8 cellular contexts compared by ENCODE assay signal in the genomic region with DNA sequence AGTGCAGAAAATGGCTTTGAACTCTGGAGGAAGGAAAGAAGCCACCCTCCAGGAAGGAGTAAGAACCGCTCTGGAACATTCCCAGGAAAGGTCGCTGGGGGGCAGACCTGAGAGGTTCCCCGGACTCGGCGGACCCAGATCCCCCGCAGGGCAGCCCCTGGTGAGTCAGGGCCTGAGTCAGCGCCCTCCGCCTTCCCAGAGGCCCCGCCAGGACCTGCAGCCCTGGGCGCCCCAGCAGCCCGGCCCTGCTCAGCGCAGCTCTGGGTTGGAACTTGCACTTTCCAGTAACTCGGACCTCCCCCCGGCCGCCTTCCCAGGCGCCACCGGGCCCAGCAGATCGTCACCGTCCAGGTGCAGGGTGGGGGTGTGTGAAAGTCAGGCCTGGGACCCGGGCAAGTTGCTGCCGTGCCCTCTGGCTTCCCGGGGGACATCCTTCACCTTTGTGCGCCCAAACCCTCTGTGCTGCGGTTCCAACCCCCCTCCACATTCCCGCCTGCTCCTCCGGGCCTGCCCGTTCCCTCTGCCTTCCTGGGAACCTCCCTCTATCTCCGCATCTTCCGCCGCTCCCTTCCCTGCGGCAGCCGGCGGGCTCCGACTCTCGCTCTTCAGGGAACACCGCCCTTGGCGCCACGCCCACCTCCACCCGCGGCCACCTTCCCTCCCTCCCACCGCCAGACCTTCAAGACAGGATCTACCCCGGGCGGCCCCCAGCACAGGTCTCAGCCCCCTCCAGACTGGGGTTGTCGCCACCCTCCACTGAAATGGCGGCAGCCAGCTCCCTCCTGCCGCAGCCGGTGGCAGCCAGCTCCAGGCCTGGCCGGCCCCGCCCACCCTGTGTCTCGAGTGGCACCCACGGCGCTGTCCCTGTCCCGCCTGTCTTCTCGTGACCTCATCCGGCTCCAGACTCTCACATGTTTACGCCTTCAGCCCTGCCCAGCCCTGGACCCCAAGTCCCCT. TPM values are rescaled to one million over a fixed set of nuclear protein-coding genes. Genes with fewer than 3 reads are reported as not detected.
DNase-seq lines count a peak whose midpoint lies in the region; ATAC-seq and TF ChIP-seq lines count a peak whose summit lies in the region.

No MANE protein-coding gene starts in this region.

- intact Hi-C loops in IMR-90 (cut with micrococcal nuclease) (loop anchor here (1.0 to 2.0 kb wide), 2 partner anchors 55 to 60 kb away; no protein-coding TSS in a partner anchor), natural killer cell (cut with micrococcal nuclease) (loop anchor here (2.0 to 5.0 kb wide), 2 partner anchors 23 to 284 kb away; a partner anchor contains a TSS)

- in situ Hi-C loops in IMR-90 (cut with MboI; ENCODE audit: low sequenced_read_pairs), result no loop called here

- peak; percentile 63 for ATAC-seq in GM21447 (IDR thresholded peaks at IDR 0.05; ENCODE audit: unreplicated experiment)
- ATAC-seq in IMR-90 (ENCODE audit: low read depth), result peak; percentile 98
- ATAC-seq in activated T-helper 17 cell treated with anti-CD3 and anti-CD28 coated beads, Interleukin-2, amount 50 U/mL, for 72 hours (replicated peaks), result peak; percentile 100
- peak; percentile 92 for ATAC-seq in natural killer cell
- ATAC-seq in stimulated activated naive B cell treated with anti-CD40 and anti-IgM and Interleukin-4, amounts not matched to agents 10 μg/mL and 1 μg/mL and 100 μg/mL, for 72 hours (replicated peaks), result peak; percentile 96 to 97

- dilution Hi-C loops in IMR-90 (cut with HindIII; ENCODE audit: low sequenced_read_pairs, unreplicated experiment), result no loop called here

- peak overlapping the region; percentile 76 for H4K5ac ChIP-seq in IMR-90 (ENCODE audit: low read depth, low read length)

- 0% methylated on average over 28 of the region's 56 CpGs; no CpG with 5 or more reads in 1 of the 2 experiments for WGBS in IMR-90 (ENCODE audit: extremely low coverage in 2 of 2, insufficient read length in 1 of 2), 2 experiments

- BruUV-seq in IMR-90 (replicated peaks; lab: Mats Ljungman, UMichigan), result no TSS peak

- peak overlapping the region; percentile 95 for H2BK5ac ChIP-seq in IMR-90 (ENCODE audit: low read depth, low read length, poor library complexity, severe bottlenecking)

- H3K4ac ChIP-seq in IMR-90 (ENCODE audit: low read depth, low read length), result peak overlapping the region; percentile 97

- no peaks in the 10 kb centered on the region for H3K4me1 Mint-ChIP-seq in activated T-helper 17 cell treated with anti-CD3 and anti-CD28 coated beads, Interleukin-2, amount 50 U/mL, for 72 hours
- H3K4me1 Mint-ChIP-seq in natural killer cell, result peaks cover 0 to 13% of the 10 kb centered on the region in 2 donors
- peaks cover 4 to 9% of the 10 kb centered on the region in 2 donors for H3K4me1 Mint-ChIP-seq in stimulated activated naive B cell treated with anti-CD40 and anti-IgM and Interleukin-4, amounts not matched to agents 10 μg/mL and 1 μg/mL and 100 μg/mL, for 72 hours

- peak overlapping the region; percentile 92; the same call in 2 of the 3 replicates for H2BK15ac ChIP-seq in IMR-90 (ENCODE audit: low read depth, low read length)

- peak overlapping the region; percentile 99 for H2AK9ac ChIP-seq in IMR-90 (replicated peaks; ENCODE audit: low read depth, low read length, poor library complexity)

- H3K27me3 ChIP-seq in IMR-90 (ENCODE audit: control insufficient read depth, insufficient read depth, low read length) (no peaks in the 10 kb centered on the region), fibroblast of lung (ENCODE audit: control insufficient read depth, insufficient read depth, low read length) (no peaks in the 10 kb centered on the region)

- H3K9ac ChIP-seq in IMR-90 (ENCODE audit: low read depth, low read length) (peak overlapping the region; percentile 83), fibroblast of lung (ENCODE audit: insufficient read depth, low read length) (peak overlapping the region; percentile 92)

- H2AFZ ChIP-seq in IMR-90 (replicated peaks; ENCODE audit: low read length, poor library complexity) (peak overlapping the region; percentile 97), fibroblast of lung (ENCODE audit: low read length) (peak overlapping the region; percentile 47)

- peak overlapping the region; percentile 62 for H3K27ac Mint-ChIP-seq in activated T-helper 17 cell treated with anti-CD3 and anti-CD28 coated beads, Interleukin-2, amount 50 U/mL, for 72 hours
- H3K27ac Mint-ChIP-seq in natural killer cell, result peak overlapping the region; percentile 48 to 93
- H3K27ac Mint-ChIP-seq in stimulated activated naive B cell treated with anti-CD40 and anti-IgM and Interleukin-4, amounts not matched to agents 10 μg/mL and 1 μg/mL and 100 μg/mL, for 72 hours, result peak overlapping the region; percentile 84

- H3K4me1 ChIP-seq in IMR-90 (ENCODE audit: control insufficient read depth, insufficient read depth, low read length), result peaks cover 10% of the 10 kb centered on the region
- peaks cover 12% of the 10 kb centered on the region for H3K4me1 ChIP-seq in fibroblast of lung (ENCODE audit: control insufficient read depth, extremely low read depth, insufficient read depth, low read length)

- peak overlapping the region; percentile 89 for H3K23ac ChIP-seq in IMR-90 (ENCODE audit: low read depth, low read length)

- H4K8ac ChIP-seq in IMR-90 (ENCODE audit: low read depth in 2 of 2, low read length in 2 of 2), result peak overlapping the region; percentile 74 to 98

- peak overlapping the region; percentile 85 for H3K4me2 ChIP-seq in IMR-90 (ENCODE audit: low read depth, low read length)
- H3K4me2 ChIP-seq in fibroblast of lung (ENCODE audit: extremely low read depth, insufficient read depth, low read length), result peak overlapping the region; percentile 97

- H3K9me1 ChIP-seq in IMR-90 (ENCODE audit: insufficient read depth, low read length), result no peaks in the 10 kb centered on the region; the same call in 1 of the 2 replicates

- peak overlapping the region; percentile 82 for H3K18ac ChIP-seq in IMR-90 (ENCODE audit: low read depth, low read length)

- peak overlapping the region; percentile 92 for H3K27ac ChIP-seq in IMR-90 (ENCODE audit: insufficient read depth, low read length)
- H3K27ac ChIP-seq in fibroblast of lung (ENCODE audit: insufficient read depth, low read length), result peak overlapping the region; percentile 99

- CTCF ChIA-PET in IMR-90 (lab: Yijun Ruan, JAX), result interaction anchor here (1.1 to 1.7 kb wide), 2 partner anchors 23 to 103 kb away, joined by 3 to 6 read pairs; no protein-coding TSS in a partner anchor

- POLR2A ChIA-PET in IMR-90 (lab: Charles Lee; ENCODE audit: unreplicated experiment), result interaction anchor here (0.6 to 0.9 kb wide), 2 partner anchors 12 to 359 kb away, joined by 3 to 22 read pairs; no protein-coding TSS in a partner anchor

- peak overlapping the region; percentile 92 for H3K14ac ChIP-seq in IMR-90 (replicated peaks; ENCODE audit: low read depth, low read length)

- H3K56ac ChIP-seq in IMR-90 (ENCODE audit: extremely low read depth, insufficient read depth, low read length), result peak overlapping the region; percentile 87

- H3K36me3 ChIP-seq in IMR-90 (ENCODE audit: control insufficient read depth, insufficient read depth, low read length) (no peaks in the 10 kb centered on the region), fibroblast of lung (ENCODE audit: control insufficient read depth, insufficient read depth, low read length) (no peaks in the 10 kb centered on the region)

- no peaks in the 10 kb centered on the region for H4K20me1 ChIP-seq in IMR-90 (ENCODE audit: insufficient read depth, low read length)
- no peaks in the 10 kb centered on the region for H4K20me1 ChIP-seq in fibroblast of lung (ENCODE audit: control insufficient read depth, extremely low read depth, insufficient read depth, low read length)

- peaks cover 4% of the 10 kb centered on the region for H3K79me2 ChIP-seq in fibroblast of lung (ENCODE audit: control insufficient read depth, insufficient read depth, low read length)

- H3K4me3 Mint-ChIP-seq in activated T-helper 17 cell treated with anti-CD3 and anti-CD28 coated beads, Interleukin-2, amount 50 U/mL, for 72 hours, result peak overlapping the region; percentile 80
- peak overlapping the region; percentile 86 for H3K4me3 Mint-ChIP-seq in natural killer cell
- peak overlapping the region; percentile 84 to 89 for H3K4me3 Mint-ChIP-seq in stimulated activated naive B cell treated with anti-CD40 and anti-IgM and Interleukin-4, amounts not matched to agents 10 μg/mL and 1 μg/mL and 100 μg/mL, for 72 hours

- H3K9me3 Mint-ChIP-seq in activated T-helper 17 cell treated with anti-CD3 and anti-CD28 coated beads, Interleukin-2, amount 50 U/mL, for 72 hours, result no peaks in the 10 kb centered on the region
- H3K9me3 Mint-ChIP-seq in natural killer cell, result peaks cover 0 to 2% of the 10 kb centered on the region in 2 donors
- peaks cover 0 to 2% of the 10 kb centered on the region in 2 donors for H3K9me3 Mint-ChIP-seq in stimulated activated naive B cell treated with anti-CD40 and anti-IgM and Interleukin-4, amounts not matched to agents 10 μg/mL and 1 μg/mL and 100 μg/mL, for 72 hours

- H4K91ac ChIP-seq in IMR-90 (ENCODE audit: insufficient read depth, low read depth, low read length), result peak overlapping the region; percentile 97

- H3K4me3 ChIP-seq in IMR-90 (ENCODE audit: insufficient read depth, low read depth, low read length), result peak overlapping the region; percentile 58
- peak overlapping the region; percentile 54 to 67 (median 60) for H3K4me3 ChIP-seq in fibroblast of lung (replicated peaks in 1 of 4; ENCODE audit: control extremely low read depth in 1 of 4, insufficient read depth in 1 of 4, low read depth in 3 of 4, low read length in 4 of 4)

- TF ChIP-seq CTCF in IMR-90 (conservative IDR thresholded peaks at IDR 0.05; ENCODE audit: low read depth, low read length) (peak; percentile 81), fibroblast of lung (conservative IDR thresholded peaks at IDR 0.05 in 1 of 2, IDR thresholded peaks at IDR 0.05 in 1 of 2; ENCODE audit: low read depth in 1 of 2, low read length in 2 of 2) (peak; percentile 59 to 75), natural killer cell (IDR thresholded peaks at IDR 0.05) (peak; percentile 64)

- H2BK120ac ChIP-seq in IMR-90 (ENCODE audit: low read depth, low read length), result peak overlapping the region; percentile 83

- TF ChIP-seq RAD21 in IMR-90 (IDR thresholded peaks at IDR 0.05; ENCODE audit: low read length), result peak; percentile 71

- peak; percentile 94 for DNase-seq in DMS 273 (lab: John Stamatoyannopoulos, UW; ENCODE audit: unreplicated experiment)
- DNase-seq in IMR-90, result peak; percentile 96
- peak; percentile 96 for DNase-seq in RPMI7951 (ENCODE audit: low read depth)
- peak; percentile 97 to 98 for DNase-seq in fibroblast of lung (ENCODE audit: low read depth in 2 of 2)
- peak; percentile 82 for DNase-seq in natural killer cell
- peak; percentile 83 for DNase-seq in stimulated activated naive B cell treated with anti-CD40 and anti-IgM and Interleukin-4, amounts not matched to agents 10 μg/mL and 1 μg/mL and 100 μg/mL, for 72 hours

- peak overlapping the region; percentile 55; the same call in 1 of the 2 replicates for H2BK20ac ChIP-seq in IMR-90 (ENCODE audit: low read depth, low read length)

- no peaks in the 10 kb centered on the region for H3K27me3 Mint-ChIP-seq in activated T-helper 17 cell treated with anti-CD3 and anti-CD28 coated beads, Interleukin-2, amount 50 U/mL, for 72 hours
- no peaks in the 10 kb centered on the region for H3K27me3 Mint-ChIP-seq in natural killer cell (ENCODE audit: low read depth in 2 of 2)
- H3K27me3 Mint-ChIP-seq in stimulated activated naive B cell treated with anti-CD40 and anti-IgM and Interleukin-4, amounts not matched to agents 10 μg/mL and 1 μg/mL and 100 μg/mL, for 72 hours, result no peaks in the 10 kb centered on the region

- H2AK5ac ChIP-seq in IMR-90 (ENCODE audit: low read depth, low read length), result peak overlapping the region; percentile 80

- H3K79me1 ChIP-seq in IMR-90 (ENCODE audit: low read depth in 1 of 2, low read length in 2 of 2), result peaks cover 7 to 12% of the 10 kb centered on the region in 2 experiments; a peak in 2 of 4 replicates

- H3K36me3 Mint-ChIP-seq in activated T-helper 17 cell treated with anti-CD3 and anti-CD28 coated beads, Interleukin-2, amount 50 U/mL, for 72 hours (ENCODE audit: low read depth), result no peaks in the 10 kb centered on the region
- H3K36me3 Mint-ChIP-seq in natural killer cell, result no peaks in the 10 kb centered on the region
- H3K36me3 Mint-ChIP-seq in stimulated activated naive B cell treated with anti-CD40 and anti-IgM and Interleukin-4, amounts not matched to agents 10 μg/mL and 1 μg/mL and 100 μg/mL, for 72 hours, result peaks cover 3% of the 10 kb centered on the region in 2 donors

- H3K9me3 ChIP-seq in IMR-90 (ENCODE audit: control insufficient read depth, insufficient read depth, low read length) (peaks cover 5% of the 10 kb centered on the region), fibroblast of lung (ENCODE audit: control insufficient read depth, insufficient read depth, low read depth, low read length) (no peaks in the 10 kb centered on the region)

- TF ChIP-seq POLR2A in IMR-90 (IDR thresholded peaks at IDR 0.05; ENCODE audit: low read depth, low read length), result peak; percentile 25

RNA-seq across cellular contexts. Expression of a gene that starts 36.8 kb away (rescaled TPM):
- total RNA-seq in IMR-90 (2012; rRNA removed) (under 0.01 TPM in 2 replicates), fibroblast of lung (under 0.01 and 0.17 TPM in 2 replicates), natural killer cell (not detected)
- polyA plus RNA-seq in IMR-90 (2012; rRNA removed) (0.15 and 0.16 TPM in 2 replicates), fibroblast of lung (0.17 TPM in 1 of 2 replicates, not detected in the other)
- 0.21 and 0.23 TPM in 2 replicates for polyA plus RNA-seq in IMR-90 (2012; cell fraction: cytosol; rRNA removed)
- 0.10 and 0.15 TPM in 2 replicates for polyA plus RNA-seq in IMR-90 (2012; cell fraction: nucleus; rRNA removed; ENCODE audit: low replicate concordance)
- 17.3 and 21.3 TPM in 2 replicates for total RNA-seq in RPMI7951 (2014; rRNA removed; shearing (Covaris generic))
- total RNA-seq in activated T-helper 17 cell treated with anti-CD3 and anti-CD28 coated beads, Interleukin-2, amount 50 U/mL, for 72 hours, result not detected
- polyA plus RNA-seq in fibroblast of lung (2012), result 0.06 and 0.76 TPM in 2 replicates
- polyA minus RNA-seq in fibroblast of lung (ENCODE audit: low replicate concordance), result 0.41 TPM in 1 of 2 replicates, not detected in the other

Comparison
In these comparisons a context has a peak if more than half of its experiments do, and no peak if none do; other contexts are left out.
1. Peak in every context shown above with its lines: DNase-seq, ATAC-seq, H3K4me3 ChIP-seq and H3K27ac ChIP-seq.
2. RNA of a gene that starts 36.8 kb away (total RNA-seq): 17.3 to 21.3 TPM in RPMI7951; under 0.01 to 0.17 TPM in fibroblast of lung, under 0.01 TPM in IMR-90, not detected in activated T-helper 17 cell treated with anti-CD3 and anti-CD28 coated beads, Interleukin-2, amount 50 U/mL, for 72 hours and not detected in natural killer cell; every median in the first group is over 10 times any median in the second.